14 cellular contexts compared by ENCODE assay signal in the genomic region with DNA sequence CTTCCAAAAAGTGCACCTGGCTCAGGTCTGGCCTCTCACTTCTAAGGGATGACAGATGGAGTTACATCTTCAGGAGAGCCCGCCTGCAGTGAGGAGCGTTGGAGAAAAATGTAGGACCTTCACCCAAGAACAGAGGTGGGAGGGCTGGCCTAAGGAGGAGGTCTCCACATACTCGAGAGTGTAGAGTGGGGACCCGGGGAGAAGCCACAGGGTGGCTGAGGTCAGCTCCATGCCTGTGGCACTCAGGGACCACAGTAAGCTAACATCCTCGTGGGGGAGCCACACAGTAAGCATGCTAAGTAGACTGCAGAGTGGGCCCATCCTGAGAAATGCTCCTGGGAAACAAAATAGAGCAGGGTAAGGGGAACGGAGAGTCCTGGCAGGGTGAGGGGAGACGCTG.
"Had no signal": no experiment of that assay in that cellular context is flagged by ENCODE, and none has a peak within 500 bp of the region (broad histone marks: within the 10 kb centered on the region; RNA-seq: fewer than 3 reads in every experiment).

No MANE protein-coding gene starts in this region.

- H3K27me3 ChIP-seq: esophagus muscularis mucosa, gastrocnemius medialis, left lung had no signal

- H3K27ac ChIP-seq: epithelial cell of prostate, esophagus muscularis mucosa, gastrocnemius medialis, heart right ventricle, left lung, lower lobe of right lung had no signal

- H3K4me1 ChIP-seq: esophagus muscularis mucosa, gastrocnemius medialis, heart right ventricle, left lung, lower lobe of right lung had no signal

- H3K9me3 ChIP-seq: esophagus muscularis mucosa, gastrocnemius medialis, heart right ventricle, left lung, lower lobe of right lung had no signal

- DNase-seq: effector memory CD8-positive, alpha-beta T cell; gastrocnemius medialis; heart right ventricle; hypothalamus; left lung; lower lobe of right lung; natural killer cell; posterior cingulate gyrus; stimulated activated CD4-positive, alpha-beta T cell treated with anti-CD3 and anti-CD28 coated beads, Interleukin-2, amount 100 ng/mL, for 48 hours; stimulated activated naive CD4-positive, alpha-beta T cell treated with Interleukin-2 at 50 U/mL for 16 hours; trophoblast cell had no signal

- H3K4me2 ChIP-seq: smooth muscle cell had no signal

- ATAC-seq: effector memory CD8-positive, alpha-beta T cell; gastrocnemius medialis; heart right ventricle; left lung; lower lobe of right lung; natural killer cell had no signal

- H3K4me3 ChIP-seq: esophagus muscularis mucosa, gastrocnemius medialis, heart right ventricle, left lung, lower lobe of right lung, smooth muscle cell had no signal
